1 cellular context compared by ENCODE assay signal in the genomic region with DNA sequence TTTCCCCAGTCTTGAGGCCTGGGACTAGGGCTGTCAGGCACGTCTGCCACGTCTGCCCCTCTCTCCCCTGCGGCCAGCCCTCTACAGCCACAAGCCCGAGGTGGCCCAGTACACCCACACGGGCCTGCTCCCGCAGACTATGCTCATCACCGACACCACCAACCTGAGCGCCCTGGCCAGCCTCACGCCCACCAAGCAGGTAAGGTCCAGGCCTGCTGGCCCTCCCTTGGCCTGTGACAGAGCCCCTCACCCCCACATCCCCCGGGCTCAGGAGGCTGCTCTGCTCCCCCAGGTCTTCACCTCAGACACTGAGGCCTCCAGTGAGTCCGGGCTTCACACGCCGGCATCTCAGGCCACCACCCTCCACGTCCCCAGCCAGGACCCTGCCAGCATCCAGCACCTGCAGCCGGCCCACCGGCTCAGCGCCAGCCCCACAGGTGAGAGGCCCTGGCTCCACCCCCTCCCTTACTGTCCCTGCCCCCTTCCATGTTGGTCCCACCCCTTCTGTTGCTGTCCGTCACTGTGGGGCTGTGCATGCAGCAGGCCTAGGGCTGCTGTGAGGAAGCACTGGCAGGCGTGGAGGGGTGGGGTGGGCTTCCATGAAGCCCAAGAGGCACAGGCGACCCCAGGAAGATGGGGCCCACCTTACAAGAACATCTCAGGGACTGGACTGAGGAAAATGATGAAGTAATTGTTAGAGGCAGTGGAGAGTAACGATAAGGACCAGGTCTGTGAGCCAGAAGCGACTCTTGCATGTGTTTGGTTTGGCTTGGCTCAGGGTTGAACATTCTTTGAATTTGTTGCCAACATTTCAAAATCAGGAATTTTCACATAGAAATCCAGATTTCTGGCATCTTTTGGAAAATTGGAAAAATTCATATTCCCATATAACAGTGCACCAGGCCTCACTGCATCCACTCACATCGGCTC.
TF ChIP-seq lines count a peak whose summit lies in the region.

No MANE protein-coding gene starts in this region.

TF ChIP-seq in IMR-90, 13 proteins besides CTCF, POLR2A, EP300 and RAD21 (continued from another document):
- TF ChIP-seq CHD1 (IDR thresholded peaks at IDR 0.05; ENCODE audit: low read depth, low read length): no peak
- TF ChIP-seq, protein P1, sequence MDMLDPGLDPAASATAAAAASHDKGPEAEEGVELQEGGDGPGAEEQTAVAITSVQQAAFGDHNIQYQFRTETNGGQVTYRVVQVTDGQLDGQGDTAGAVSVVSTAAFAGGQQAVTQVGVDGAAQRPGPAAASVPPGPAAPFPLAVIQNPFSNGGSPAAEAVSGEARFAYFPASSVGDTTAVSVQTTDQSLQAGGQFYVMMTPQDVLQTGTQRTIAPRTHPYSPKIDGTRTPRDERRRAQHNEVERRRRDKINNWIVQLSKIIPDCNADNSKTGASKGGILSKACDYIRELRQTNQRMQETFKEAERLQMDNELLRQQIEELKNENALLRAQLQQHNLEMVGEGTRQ (IDR thresholded peaks at IDR 0.05; ENCODE audit: low read depth, low read length): no peak
- TF ChIP-seq NFE2L2 (IDR thresholded peaks at IDR 0.05; ENCODE audit: low read depth, low read length): no peak
- no peak for TF ChIP-seq SMC3 (IDR thresholded peaks at IDR 0.05; ENCODE audit: low read depth, low read length)
- no peak for TF ChIP-seq MXI1 (IDR thresholded peaks at IDR 0.05; ENCODE audit: borderline replicate concordance, low read depth, low read length)
- TF ChIP-seq BHLHE40 (IDR thresholded peaks at IDR 0.05; ENCODE audit: low read depth, low read length): no peak
- no peak for TF ChIP-seq CEBPB (IDR thresholded peaks at IDR 0.05; ENCODE audit: low read depth, low read length)
- TF ChIP-seq RFX5 (IDR thresholded peaks at IDR 0.05; ENCODE audit: low read depth, low read length): no peak
- TF ChIP-seq FOS (IDR thresholded peaks at IDR 0.05; ENCODE audit: low read depth, low read length): no peak
- TF ChIP-seq MAFK (IDR thresholded peaks at IDR 0.05; ENCODE audit: low read depth, low read length): no peak
